Comparison of ENCODE assay signal across 21 cellular contexts in genomic region chr9:106958955-106959657, GRCh38.
DNase-seq lines count a peak whose midpoint lies in the region; ATAC-seq and TF ChIP-seq lines count a peak whose summit lies in the region.
"Had no signal": no experiment of that assay in that cellular context is flagged by ENCODE, and none has a peak within 500 bp of the region (broad histone marks: within the 10 kb centered on the region; RNA-seq: fewer than 3 reads in every experiment).

No MANE protein-coding gene starts in this region.

- peaks cover 31% of the 10 kb centered on the region for H3K4me1 ChIP-seq in osteoblast (ENCODE audit: insufficient read depth, low read length)
- H3K4me1 ChIP-seq in lower lobe of right lung = peaks cover 6% of the 10 kb centered on the region

- no peaks in the 10 kb centered on the region for H3K79me2 ChIP-seq in osteoblast (ENCODE audit: insufficient read depth, low read length)
- H3K79me2 ChIP-seq: hepatocyte had no signal

- H3K4me3 ChIP-seq in osteoblast (ENCODE audit: insufficient read depth, low read length) = no peak overlapping the region
- no peak overlapping the region for H3K4me3 ChIP-seq in lower lobe of right lung
- H3K4me3 ChIP-seq: hepatocyte, skin epidermis, tibial nerve had no signal

- H3K27ac ChIP-seq in osteoblast (ENCODE audit: low read depth, low read length) (peak overlapping the region; percentile 20), lower lobe of right lung (no peak overlapping the region)
- H3K27ac ChIP-seq: hepatocyte, skin epidermis, tibial nerve had no signal

- DNase-seq in GM03348 (ENCODE audit: low spot score) (peak; percentile 15), M059J (ENCODE audit: low read depth) (peak; percentile 69), dermis blood vessel endothelial cell (peak; percentile 27), osteoblast (ENCODE audit: insufficient read length, low spot score, missing footprints) (no peak), left colon (no peak), NCI-H1417 (lab: John Stamatoyannopoulos, UW) (no peak), lower lobe of right lung (no peak)
- DNase-seq: activated CD4-positive, alpha-beta memory T cell treated with anti-CD3 and anti-CD28 coated beads for 36 hours; activated naive CD4-positive, alpha-beta T cell; amygdala; effector memory CD4-positive, alpha-beta T cell; kidney; NCI-H2029 treated with DMSO at 0.1 percent for 48 hours; NCI-H510A; posterior cingulate gyrus; SHP77; stimulated activated naive CD8-positive, alpha-beta T cell treated with anti-CD3 and anti-CD28 coated beads, Interleukin-15, Interleukin-2, amounts not matched to agents 100 U/mL and 50 U/mL, for 24 hours; T-cell had no signal

- intact Hi-C loops in left colon (cut with DNase I, micrococcal nuclease) = no loop called here
- intact Hi-C loops in lower lobe of right lung (cut with DNase I) = no loop called here

- no peaks in the 10 kb centered on the region for H3K27me3 ChIP-seq in osteoblast (ENCODE audit: insufficient read depth, low read length)
- H3K27me3 ChIP-seq in lower lobe of right lung (ENCODE audit: low read depth) = no peaks in the 10 kb centered on the region
- H3K27me3 ChIP-seq: hepatocyte, tibial nerve had no signal

- ATAC-seq in left colon (no peak), lower lobe of right lung (no peak)
- ATAC-seq: stimulated activated naive CD8-positive, alpha-beta T cell treated with anti-CD3 and anti-CD28 coated beads, Interleukin-15, Interleukin-2, amounts not matched to agents 100 U/mL and 50 U/mL, for 24 hours; T-cell had no signal

- no peak overlapping the region for H3K4me2 ChIP-seq in osteoblast (ENCODE audit: insufficient read depth, low read length)
- H3K4me2 ChIP-seq: hepatocyte had no signal

- H3K36me3 ChIP-seq in osteoblast (ENCODE audit: insufficient read depth, low read length) = no peaks in the 10 kb centered on the region
- H3K36me3 ChIP-seq in lower lobe of right lung = peaks cover 7% of the 10 kb centered on the region

- no peak overlapping the region for H2AFZ ChIP-seq in osteoblast (ENCODE audit: low read length)
- H2AFZ ChIP-seq: hepatocyte had no signal

- TF ChIP-seq CTCF in osteoblast (IDR thresholded peaks at IDR 0.05; ENCODE audit: extremely low read depth, low read depth, low read length) (no peak), lower lobe of right lung (IDR thresholded peaks at IDR 0.05) (no peak)

- H3K9me3 ChIP-seq in osteoblast (ENCODE audit: low read depth, low read length) (no peaks in the 10 kb centered on the region), lower lobe of right lung (no peaks in the 10 kb centered on the region)
- H3K9me3 ChIP-seq: tibial nerve had no signal

- H4K20me1 ChIP-seq in osteoblast (ENCODE audit: insufficient read depth, low read length) = no peaks in the 10 kb centered on the region

Comparison
In these comparisons a context has a peak if more than half of its experiments do, and no peak if none do; other contexts are left out.
1. DNase-seq: peak in GM03348 (single experiment), M059J (single experiment) and dermis blood vessel endothelial cell (single experiment); none in osteoblast (single experiment), left colon (0 of 2), NCI-H1417 (0 of 3) and lower lobe of right lung (single experiment).